In the genomic region with DNA sequence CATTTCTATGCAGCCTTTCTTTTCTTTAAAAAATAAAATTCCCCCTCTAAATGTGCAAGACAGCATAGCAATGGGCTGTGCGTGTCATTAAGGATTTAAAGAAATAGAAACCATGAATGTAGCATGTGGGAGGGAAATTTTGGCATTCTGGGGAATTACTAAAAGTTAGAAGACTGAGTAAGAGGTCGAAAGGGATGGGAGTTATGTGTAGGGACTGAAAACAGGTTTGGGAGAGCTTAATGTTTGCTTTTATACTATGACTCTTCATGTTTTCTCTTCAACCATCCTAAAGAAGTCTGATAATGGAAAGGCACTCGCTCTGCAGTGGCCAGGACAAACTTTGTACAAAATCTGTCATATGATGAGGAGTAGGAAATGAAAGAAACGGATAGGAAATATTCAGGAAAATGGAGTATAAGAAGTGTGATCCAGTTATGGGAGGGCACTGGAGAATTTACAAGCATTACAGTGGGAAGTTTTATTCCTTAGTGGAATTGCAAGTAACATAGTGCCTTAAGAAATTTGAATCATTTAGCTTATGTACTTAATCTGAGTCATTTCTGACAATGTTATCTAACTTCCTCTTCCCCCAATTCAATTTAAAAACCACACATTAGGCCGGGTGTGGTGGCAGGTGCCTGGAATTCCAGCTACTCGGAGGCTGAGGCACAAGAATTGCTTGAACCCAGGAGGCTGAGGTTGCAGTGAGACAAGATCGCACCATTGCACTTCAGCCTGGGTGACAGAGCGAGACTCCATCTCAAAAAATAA, we compare ENCODE assay signal across 11 cellular contexts. TPM values are rescaled to one million over a fixed set of nuclear protein-coding genes. Genes with fewer than 3 reads are reported as not detected.
DNase-seq lines count a peak whose midpoint lies in the region; ATAC-seq and TF ChIP-seq lines count a peak whose summit lies in the region.
"Had no signal": no experiment of that assay in that cellular context is flagged by ENCODE, and none has a peak within 500 bp of the region (broad histone marks: within the 10 kb centered on the region; RNA-seq: fewer than 3 reads in every experiment).

No MANE protein-coding gene starts in this region.

- peak overlapping the region; percentile 9 for H3K4me3 Mint-ChIP-seq in activated naive CD8-positive, alpha-beta T cell treated with anti-CD3 and anti-CD28 coated beads, Interleukin-2, amount 50 U/mL, for 24 hours
- H3K4me3 Mint-ChIP-seq in memory B cell = no peak overlapping the region
- H3K4me3 Mint-ChIP-seq: naive thymus-derived CD8-positive, alpha-beta T cell had no signal

- peaks cover 62% of the 10 kb centered on the region for H3K36me3 Mint-ChIP-seq in activated naive CD8-positive, alpha-beta T cell treated with anti-CD3 and anti-CD28 coated beads, Interleukin-2, amount 50 U/mL, for 24 hours (ENCODE audit: low read depth)
- H3K36me3 Mint-ChIP-seq in memory B cell = peaks cover 48% of the 10 kb centered on the region

- dilution Hi-C loops in IMR-90 (cut with HindIII; ENCODE audit: low sequenced_read_pairs, unreplicated experiment) = no loop called here

- peaks cover 2% of the 10 kb centered on the region; the same call in 1 of the 2 replicates for H3K9me3 ChIP-seq in IMR-90 (ENCODE audit: control insufficient read depth, insufficient read depth, low read length)

- no peak overlapping the region for H2BK20ac ChIP-seq in IMR-90 (ENCODE audit: low read depth, low read length)

- no peaks in the 10 kb centered on the region for H3K27me3 Mint-ChIP-seq in activated naive CD8-positive, alpha-beta T cell treated with anti-CD3 and anti-CD28 coated beads, Interleukin-2, amount 50 U/mL, for 24 hours
- no peaks in the 10 kb centered on the region for H3K27me3 Mint-ChIP-seq in memory B cell
- H3K27me3 Mint-ChIP-seq: naive thymus-derived CD8-positive, alpha-beta T cell had no signal

- no peak overlapping the region for H3K9ac ChIP-seq in IMR-90 (ENCODE audit: low read depth, low read length)

- no peaks in the 10 kb centered on the region for H3K4me1 ChIP-seq in IMR-90 (ENCODE audit: control insufficient read depth, insufficient read depth, low read length)

- H3K36me3 ChIP-seq in IMR-90 (ENCODE audit: control insufficient read depth, insufficient read depth, low read length) = peaks cover 14% of the 10 kb centered on the region

- peaks cover 45% of the 10 kb centered on the region for H3K4me1 Mint-ChIP-seq in activated naive CD8-positive, alpha-beta T cell treated with anti-CD3 and anti-CD28 coated beads, Interleukin-2, amount 50 U/mL, for 24 hours
- peaks cover 23% of the 10 kb centered on the region for H3K4me1 Mint-ChIP-seq in memory B cell

- H3K79me1 ChIP-seq in IMR-90 (ENCODE audit: low read depth in 1 of 2, low read length in 2 of 2) = peaks cover 22 to 47% of the 10 kb centered on the region in 2 experiments

- no peak overlapping the region for H2AK5ac ChIP-seq in IMR-90 (ENCODE audit: low read depth, low read length)

- POLR2A ChIA-PET in IMR-90 (lab: Charles Lee; ENCODE audit: unreplicated experiment) = no interaction called here

- H4K5ac ChIP-seq in IMR-90 (ENCODE audit: low read depth, low read length) = no peak overlapping the region

- H4K20me1 ChIP-seq in IMR-90 (ENCODE audit: insufficient read depth, low read length) = peaks cover 12% of the 10 kb centered on the region; the same call in 1 of the 2 replicates

- H3K56ac ChIP-seq in IMR-90 (ENCODE audit: extremely low read depth, insufficient read depth, low read length) = no peak overlapping the region

- no TSS peak for BruUV-seq in IMR-90 (replicated peaks; lab: Mats Ljungman, UMichigan)

- H3K27ac Mint-ChIP-seq in activated naive CD8-positive, alpha-beta T cell treated with anti-CD3 and anti-CD28 coated beads, Interleukin-2, amount 50 U/mL, for 24 hours = peak overlapping the region; percentile 53
- H3K27ac Mint-ChIP-seq in memory B cell = peak overlapping the region; percentile 11
- H3K27ac Mint-ChIP-seq: naive thymus-derived CD8-positive, alpha-beta T cell had no signal

- H2BK15ac ChIP-seq in IMR-90 (ENCODE audit: low read depth, low read length) = no peak overlapping the region

- peak; percentile 67 for DNase-seq in ELR (ENCODE audit: low read depth)
- peak; percentile 29 for DNase-seq in IMR-90
- no peak for DNase-seq in activated naive CD8-positive, alpha-beta T cell treated with anti-CD3 and anti-CD28 coated beads, Interleukin-2, amount 50 U/mL, for 24 hours
- no peak for DNase-seq in memory B cell (ENCODE audit: low spot score in 2 of 2)
- no peak for DNase-seq in NCI-H1092 treated with DMSO at 0.1 percent for 48 hours (lab: John Stamatoyannopoulos, UW)
- DNase-seq in NCI-H1105 (lab: John Stamatoyannopoulos, UW) = no peak
- no peak for DNase-seq in activated naive CD4-positive, alpha-beta T cell (lab: John Stamatoyannopoulos, UW)
- DNase-seq: cortex of kidney; DMS153; naive thymus-derived CD8-positive, alpha-beta T cell had no signal

- 100% methylated on average over 1 of the region's 8 CpGs; no CpG with 5 or more reads in 1 of the 2 experiments for WGBS in IMR-90 (ENCODE audit: extremely low coverage in 2 of 2, insufficient read length in 1 of 2), 2 experiments

- H2BK120ac ChIP-seq in IMR-90 (ENCODE audit: low read depth, low read length) = no peak overlapping the region

- TF ChIP-seq CTCF in IMR-90 (conservative IDR thresholded peaks at IDR 0.05; ENCODE audit: low read depth, low read length) = no peak

- peaks cover 11% of the 10 kb centered on the region for H3K9me3 Mint-ChIP-seq in activated naive CD8-positive, alpha-beta T cell treated with anti-CD3 and anti-CD28 coated beads, Interleukin-2, amount 50 U/mL, for 24 hours
- peaks cover 5% of the 10 kb centered on the region for H3K9me3 Mint-ChIP-seq in memory B cell

- no peak overlapping the region for H3K4ac ChIP-seq in IMR-90 (ENCODE audit: low read depth, low read length)

- no peak overlapping the region for H2AK9ac ChIP-seq in IMR-90 (replicated peaks; ENCODE audit: low read depth, low read length, poor library complexity)

- CTCF ChIA-PET in IMR-90 (lab: Yijun Ruan, JAX) = no interaction called here

- peaks cover 11% of the 10 kb centered on the region; the same call in 1 of the 2 replicates for H3K9me1 ChIP-seq in IMR-90 (ENCODE audit: insufficient read depth, low read length)

- H3K23ac ChIP-seq in IMR-90 (ENCODE audit: low read depth, low read length) = no peak overlapping the region

- no peak for TF ChIP-seq POLR2A in IMR-90 (IDR thresholded peaks at IDR 0.05; ENCODE audit: low read depth, low read length)

- H3K4me2 ChIP-seq in IMR-90 (ENCODE audit: low read depth, low read length) = no peak overlapping the region

- no peak for TF ChIP-seq RAD21 in IMR-90 (IDR thresholded peaks at IDR 0.05; ENCODE audit: low read length)

- no peak overlapping the region for H2AFZ ChIP-seq in IMR-90 (replicated peaks; ENCODE audit: low read length, poor library complexity)

- H4K91ac ChIP-seq in IMR-90 (ENCODE audit: insufficient read depth, low read depth, low read length) = no peak overlapping the region

- no peak overlapping the region for H4K8ac ChIP-seq in IMR-90 (ENCODE audit: low read depth in 2 of 2, low read length in 2 of 2)

- ATAC-seq in IMR-90 (ENCODE audit: low read depth) (peak; percentile 62), memory B cell (ENCODE audit: low read depth) (no peak), HG03139 (IDR thresholded peaks at IDR 0.05; ENCODE audit: unreplicated experiment) (no peak)
- ATAC-seq in activated naive CD8-positive, alpha-beta T cell treated with anti-CD3 and anti-CD28 coated beads, Interleukin-2, amount 50 U/mL, for 24 hours = peak; percentile 58
- ATAC-seq: naive thymus-derived CD8-positive, alpha-beta T cell had no signal

- H3K27ac ChIP-seq in IMR-90 (ENCODE audit: insufficient read depth, low read length) = no peak overlapping the region

- H3K14ac ChIP-seq in IMR-90 (replicated peaks; ENCODE audit: low read depth, low read length) = no peak overlapping the region

- H2BK5ac ChIP-seq in IMR-90 (ENCODE audit: low read depth, low read length, poor library complexity, severe bottlenecking) = no peak overlapping the region

- in situ Hi-C loops in IMR-90 (cut with MboI; ENCODE audit: low sequenced_read_pairs) = no loop called here

- no peaks in the 10 kb centered on the region for H3K27me3 ChIP-seq in IMR-90 (ENCODE audit: control insufficient read depth, insufficient read depth, low read length)

- no peak overlapping the region for H3K18ac ChIP-seq in IMR-90 (ENCODE audit: low read depth, low read length)

- H3K4me3 ChIP-seq in IMR-90 (ENCODE audit: insufficient read depth, low read depth, low read length) = no peak overlapping the region

- intact Hi-C loops in IMR-90 (cut with micrococcal nuclease) = no loop called here

TF ChIP-seq in IMR-90, 13 proteins besides CTCF, POLR2A, EP300 and RAD21 (continues in another document):
- TF ChIP-seq MXI1 (IDR thresholded peaks at IDR 0.05; ENCODE audit: borderline replicate concordance, low read depth, low read length) (no peak), RCOR1 (IDR thresholded peaks at IDR 0.05; ENCODE audit: insufficient replicate concordance, low read length) (no peak), CHD1 (IDR thresholded peaks at IDR 0.05; ENCODE audit: low read depth, low read length) (no peak), BHLHE40 (IDR thresholded peaks at IDR 0.05; ENCODE audit: low read depth, low read length) (no peak), MAZ (IDR thresholded peaks at IDR 0.05; ENCODE audit: borderline replicate concordance, low read depth, low read length) (no peak), FOS (IDR thresholded peaks at IDR 0.05; ENCODE audit: low read depth, low read length) (no peak), NFE2L2 (IDR thresholded peaks at IDR 0.05; ENCODE audit: low read depth, low read length) (no peak), RFX5 (IDR thresholded peaks at IDR 0.05; ENCODE audit: low read depth, low read length) (no peak)
- TF ChIP-seq, protein P1, sequence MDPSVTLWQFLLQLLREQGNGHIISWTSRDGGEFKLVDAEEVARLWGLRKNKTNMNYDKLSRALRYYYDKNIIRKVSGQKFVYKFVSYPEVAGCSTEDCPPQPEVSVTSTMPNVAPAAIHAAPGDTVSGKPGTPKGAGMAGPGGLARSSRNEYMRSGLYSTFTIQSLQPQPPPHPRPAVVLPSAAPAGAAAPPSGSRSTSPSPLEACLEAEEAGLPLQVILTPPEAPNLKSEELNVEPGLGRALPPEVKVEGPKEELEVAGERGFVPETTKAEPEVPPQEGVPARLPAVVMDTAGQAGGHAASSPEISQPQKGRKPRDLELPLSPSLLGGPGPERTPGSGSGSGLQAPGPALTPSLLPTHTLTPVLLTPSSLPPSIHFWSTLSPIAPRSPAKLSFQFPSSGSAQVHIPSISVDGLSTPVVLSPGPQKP (IDR thresholded peaks at IDR 0.05; ENCODE audit: borderline replicate concordance, low read depth, low read length) = no peak

RNA-seq across cellular contexts. Expression of a gene that starts 20.6 kb away (rescaled TPM):
- total RNA-seq in IMR-90 (2012; rRNA removed) = 6.3 and 16.9 TPM in 2 replicates
- polyA plus RNA-seq in IMR-90 (2012; rRNA removed) = 8.8 and 12.5 TPM in 2 replicates
- 2.8 and 3.4 TPM in 2 replicates for polyA plus RNA-seq in IMR-90 (2012; cell fraction: cytosol; rRNA removed)
- 7.8 and 22.3 TPM in 2 replicates for polyA plus RNA-seq in IMR-90 (2012; cell fraction: nucleus; rRNA removed; ENCODE audit: low replicate concordance)

Comparison
In these comparisons a context has a peak if more than half of its experiments do, and no peak if none do; other contexts are left out.
1. DNase-seq: peak in ELR (single experiment) and IMR-90 (single experiment); none in activated naive CD8-positive, alpha-beta T cell treated with anti-CD3 and anti-CD28 coated beads, Interleukin-2, amount 50 U/mL, for 24 hours (single experiment), memory B cell (0 of 2), NCI-H1092 treated with DMSO at 0.1 percent for 48 hours (single experiment), NCI-H1105 (single experiment) and activated naive CD4-positive, alpha-beta T cell (0 of 4).
2. ATAC-seq: peak in IMR-90 (single experiment) and activated naive CD8-positive, alpha-beta T cell treated with anti-CD3 and anti-CD28 coated beads, Interleukin-2, amount 50 U/mL, for 24 hours (single experiment); none in memory B cell (single experiment) and HG03139 (single experiment).